ENCODE assay signal across 11 cellular contexts in the genomic region with DNA sequence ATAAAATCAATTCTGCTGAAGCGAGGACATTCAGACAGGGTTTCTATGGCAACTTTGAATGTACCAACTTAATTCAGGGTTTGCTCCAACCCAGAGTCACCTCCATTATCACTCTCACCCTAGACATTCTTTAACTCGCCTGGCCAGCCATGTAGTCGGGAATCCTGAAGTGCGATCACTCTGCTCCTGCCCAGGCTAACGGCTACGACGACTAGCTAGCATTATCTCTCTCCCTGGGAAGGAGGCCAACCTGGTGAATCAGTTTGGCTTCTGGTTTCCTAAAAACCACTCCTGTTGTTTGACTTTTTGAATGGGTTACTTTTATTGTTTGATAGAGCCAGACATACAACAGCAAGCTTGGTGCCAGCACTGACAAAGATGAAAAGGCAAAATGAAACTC. TPM values are rescaled to one million over a fixed set of nuclear protein-coding genes. Genes with fewer than 3 reads are reported as not detected.
DNase-seq lines count a peak whose midpoint lies in the region; ATAC-seq and TF ChIP-seq lines count a peak whose summit lies in the region.
"Had no signal": no experiment of that assay in that cellular context is flagged by ENCODE, and none has a peak within 500 bp of the region (broad histone marks: within the 10 kb centered on the region; RNA-seq: fewer than 3 reads in every experiment).

No MANE protein-coding gene starts in this region.

- no peaks in the 10 kb centered on the region for H3K4me1 ChIP-seq in spleen

- TF ChIP-seq CTCF in BJ (IDR thresholded peaks at IDR 0.05; ENCODE audit: insufficient read depth, low read depth, low read length) (no peak), dorsolateral prefrontal cortex (IDR thresholded peaks at IDR 0.05 in 54 of 56, conservative IDR thresholded peaks at IDR 0.05 in 2 of 56; ENCODE audit: low read depth in 1 of 56, partially characterized antibody in 56 of 56) (no peak), spleen (IDR thresholded peaks at IDR 0.05 in 8 of 11, conservative IDR thresholded peaks at IDR 0.05 in 3 of 11) (no peak)

- POLR2A ChIA-PET in BJ (lab: Charles Lee), result no interaction called here

- H3K27me3 ChIP-seq in BJ (ENCODE audit: control insufficient read depth, insufficient read depth, low read length) (no peaks in the 10 kb centered on the region), dorsolateral prefrontal cortex (no peaks in the 10 kb centered on the region), spleen (replicated peaks in 1 of 7) (no peaks in the 10 kb centered on the region)
- H3K27me3 ChIP-seq: transverse colon had no signal

- TF ChIP-seq POLR2A in spleen (IDR thresholded peaks at IDR 0.05), result no peak

- H3K27ac ChIP-seq in dorsolateral prefrontal cortex (peak overlapping the region in 1 of 59 donors; percentile 9), spleen (no peak overlapping the region)
- H3K27ac ChIP-seq: transverse colon had no signal

- H3K36me3 ChIP-seq in BJ (ENCODE audit: control insufficient read depth, insufficient read depth, low read length) (no peaks in the 10 kb centered on the region), spleen (no peaks in the 10 kb centered on the region)
- H3K36me3 ChIP-seq: transverse colon had no signal

- 83 to 94% (median 91%) methylated on average over 7 of the region's 7 CpGs for WGBS in spleen, 5 donors

- H3K4me3 Mint-ChIP-seq in activated CD8-positive, alpha-beta memory T cell treated with anti-CD3 and anti-CD28 coated beads, Interleukin-2, amount 10 ng/mL, durations not matched to agents 7 days and 5 days, result no peak overlapping the region

- H3K27me3 Mint-ChIP-seq in activated CD8-positive, alpha-beta memory T cell treated with anti-CD3 and anti-CD28 coated beads, Interleukin-2, amount 10 ng/mL, durations not matched to agents 7 days and 5 days, result peaks cover 5% of the 10 kb centered on the region

- CTCF ChIA-PET in BJ (lab: Yijun Ruan, JAX), result interaction anchor here (0.6 kb wide), 1 partner anchor 420 kb away, joined by 4 read pairs; no protein-coding TSS in a partner anchor
- CTCF ChIA-PET in activated CD8-positive, alpha-beta memory T cell treated with anti-CD3 and anti-CD28 coated beads, Interleukin-2, amount 10 ng/mL, durations not matched to agents 7 days and 5 days (lab: Charles Lee), result no interaction called here

- no peaks in the 10 kb centered on the region for H3K9me3 ChIP-seq in spleen
- H3K9me3 ChIP-seq: transverse colon had no signal

- H3K9me3 Mint-ChIP-seq in activated CD8-positive, alpha-beta memory T cell treated with anti-CD3 and anti-CD28 coated beads, Interleukin-2, amount 10 ng/mL, durations not matched to agents 7 days and 5 days (ENCODE audit: low read depth), result no peaks in the 10 kb centered on the region

- no peak for ATAC-seq in activated CD8-positive, alpha-beta memory T cell treated with anti-CD3 and anti-CD28 coated beads, Interleukin-2, amount 10 ng/mL, durations not matched to agents 7 days and 5 days

- H3K4me1 Mint-ChIP-seq in activated CD8-positive, alpha-beta memory T cell treated with anti-CD3 and anti-CD28 coated beads, Interleukin-2, amount 10 ng/mL, durations not matched to agents 7 days and 5 days, result no peaks in the 10 kb centered on the region

- H3K36me3 Mint-ChIP-seq in activated CD8-positive, alpha-beta memory T cell treated with anti-CD3 and anti-CD28 coated beads, Interleukin-2, amount 10 ng/mL, durations not matched to agents 7 days and 5 days, result no peaks in the 10 kb centered on the region

- DNase-seq in BJ (ENCODE audit: low read depth) (peak; percentile 2), NCI-H1092 treated with DMSO at 0.1 percent for 48 hours (lab: John Stamatoyannopoulos, UW) (peak; percentile 50), dorsolateral prefrontal cortex (no peak), mucosa of gallbladder (ENCODE audit: low spot score) (peak; percentile 12), T-helper 2 cell (no peak), spleen (no peak)
- no peak for DNase-seq in stimulated activated naive CD4-positive, alpha-beta T cell treated with Interleukin-2 at 50 U/mL for 16 hours (lab: John Stamatoyannopoulos, UW)
- DNase-seq in activated CD8-positive, alpha-beta memory T cell treated with anti-CD3 and anti-CD28 coated beads, Interleukin-2, amount 10 ng/mL, durations not matched to agents 7 days and 5 days, result no peak
- DNase-seq: activated effector memory CD4-positive, alpha-beta T cell treated with Interleukin-2 at 50 U/mL for 16 hours; stimulated activated CD4-positive, alpha-beta T cell treated with anti-CD3 and anti-CD28 coated beads, Interleukin-4, amount 100 ng/mL, for 4 hours; transverse colon had no signal

- H3K4me3 ChIP-seq in BJ (ENCODE audit: low read depth, low read length) (no peak overlapping the region), dorsolateral prefrontal cortex (peak overlapping the region in 57 of 59 donors; percentile 3 to 62 (median 34)), spleen (no peak overlapping the region)
- H3K4me3 ChIP-seq: transverse colon had no signal

- H3K27ac Mint-ChIP-seq in activated CD8-positive, alpha-beta memory T cell treated with anti-CD3 and anti-CD28 coated beads, Interleukin-2, amount 10 ng/mL, durations not matched to agents 7 days and 5 days, result no peak overlapping the region

- intact Hi-C loops in dorsolateral prefrontal cortex (cut with DNase I), result no loop called here
- intact Hi-C loops in spleen (cut with DNase I; ENCODE audit: low total_unique reads), result no loop called here

RNA-seq across cellular contexts. Expression of a gene that starts 38.9 kb away (rescaled TPM):
- 12.7 and 13.6 TPM in 2 replicates for polyA plus RNA-seq in BJ (2011; rRNA removed)
- 14.7 and 16.8 TPM in 2 replicates for polyA minus RNA-seq in BJ (2011; rRNA and poly(A)+ RNA removed)
- 100 to 1,000 TPM in 64 of 120 experiments, 10 to 100 TPM in 56; 44.0 to 166 (median 102) TPM for total RNA-seq in dorsolateral prefrontal cortex
- total RNA-seq in mucosa of gallbladder, result 27.6 TPM
- 1 to 10 TPM; 6.3 TPM for total RNA-seq in activated CD8-positive, alpha-beta memory T cell treated with anti-CD3 and anti-CD28 coated beads, Interleukin-2, amount 10 ng/mL, durations not matched to agents 7 days and 5 days
- total RNA-seq in spleen, result 10 to 100 TPM; 29.0 to 43.0 (median 33.8) TPM
- 10 to 100 TPM; 17.2 to 24.1 (median 23.1) TPM for polyA plus RNA-seq in spleen

Comparison
In these comparisons a context has a peak if more than half of its experiments do, and no peak if none do; other contexts are left out.
1. DNase-seq: peak in BJ (single experiment), NCI-H1092 treated with DMSO at 0.1 percent for 48 hours (single experiment) and mucosa of gallbladder (single experiment); none in dorsolateral prefrontal cortex (0 of 10), stimulated activated naive CD4-positive, alpha-beta T cell treated with Interleukin-2 at 50 U/mL for 16 hours (single experiment), T-helper 2 cell (0 of 5), activated CD8-positive, alpha-beta memory T cell treated with anti-CD3 and anti-CD28 coated beads, Interleukin-2, amount 10 ng/mL, durations not matched to agents 7 days and 5 days (single experiment) and spleen (single experiment).
2. H3K4me3 ChIP-seq: peak in dorsolateral prefrontal cortex (57 of 59); none in BJ (single experiment) and spleen (0 of 8).